ENCODE assay signal across 22 cellular contexts in genomic region chr11:82636620-82637019, GRCh38.
"Had no signal": no experiment of that assay in that cellular context is flagged by ENCODE, and none has a peak within 500 bp of the region (broad histone marks: within the 10 kb centered on the region; RNA-seq: fewer than 3 reads in every experiment).

No MANE protein-coding gene starts in this region.

- H3K4me3 Mint-ChIP-seq: IgD-negative memory B cell had no signal

- H3K9me3 ChIP-seq: SK-N-SH had no signal

- H3K36me3 Mint-ChIP-seq: IgD-negative memory B cell had no signal

- DNase-seq: Kasumi-1, MV-4-11, NCI-H1048, NCI-H1105, NCI-H1417, NCI-H1436 treated with DMSO at 0.1 percent for 48 hours, NCI-H1694, NCI-H187 treated with DMSO at 0.1 percent for 48 hours, NCI-H2029 treated with DMSO at 0.1 percent for 48 hours, NCI-H2171 treated with DMSO at 0.1 percent for 48 hours, NCI-H524 treated with DMSO at 0.1 percent for 48 hours, NCI-H69, NCI-H774, Right ventricle myocardium superior, RPMI8226, SIG-M5, SK-N-SH, SW 1271 had no signal

- H3K27ac Mint-ChIP-seq: IgD-negative memory B cell had no signal

- H3K4me3 ChIP-seq: K562 had no signal

- H3K27ac ChIP-seq: HL-60, KMS-11 had no signal

- H3K4me1 Mint-ChIP-seq: IgD-negative memory B cell had no signal
